ENCODE assay signal across 25 cellular contexts in the genomic region with DNA sequence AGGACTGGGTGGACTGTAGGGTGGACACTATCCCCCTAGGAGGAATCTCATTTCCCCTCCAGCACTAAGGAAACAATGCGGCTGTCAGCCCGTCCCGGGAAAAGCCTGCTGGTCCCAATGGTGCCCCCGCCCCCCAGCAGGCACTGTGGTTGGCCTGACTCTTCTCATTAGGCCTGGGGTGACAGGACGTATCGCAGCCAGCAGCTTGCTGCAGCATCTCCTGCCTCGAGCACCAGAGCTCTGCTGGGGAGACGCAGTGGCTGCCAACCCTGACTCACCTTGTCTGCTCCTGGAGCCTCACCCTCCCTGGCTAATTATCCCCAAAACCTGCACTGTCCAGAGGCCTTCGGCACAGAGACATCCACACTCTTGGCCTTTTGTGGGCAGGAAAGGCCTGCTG.
"Had no signal": no experiment of that assay in that cellular context is flagged by ENCODE, and none has a peak within 500 bp of the region (broad histone marks: within the 10 kb centered on the region; RNA-seq: fewer than 3 reads in every experiment).

No MANE protein-coding gene starts in this region.

- H3K27ac Mint-ChIP-seq: naive B cell; nephron; stimulated activated naive B cell treated with anti-CD40 and anti-IgM and Interleukin-4, amounts not matched to agents 10 μg/mL and 1 μg/mL and 100 μg/mL, for 72 hours had no signal

- H3K4me3 ChIP-seq: colonic mucosa, gastrocnemius medialis, heart right ventricle, lung, psoas muscle, right lobe of liver, spleen, stomach, thoracic aorta, transverse colon had no signal

- DNase-seq: colonic mucosa; dermis blood vessel endothelial cell; erythroblast; gastrocnemius medialis; heart right ventricle; hypothalamus; left cardiac atrium; left ventricle myocardium superior; mesenchymal stem cell; naive B cell; psoas muscle; retina; right lobe of liver; spleen; stimulated activated CD4-positive, alpha-beta T cell treated with anti-CD3 and anti-CD28 coated beads, Interleukin-15, amount 100 ng/mL, for 24 hours; stimulated activated CD4-positive, alpha-beta T cell treated with anti-CD3 and anti-CD28 coated beads, Interleukin-1b, Interleukin-23, amount 100 ng/mL, for 48 hours; stimulated activated CD4-positive, alpha-beta T cell treated with anti-CD3 and anti-CD28 coated beads, Interleukin-4, amount 100 ng/mL, for 24 hours; stimulated activated naive B cell treated with anti-CD40 and anti-IgM and Interleukin-4, amounts not matched to agents 10 μg/mL and 1 μg/mL and 100 μg/mL, for 72 hours; stomach; substantia nigra; transverse colon had no signal

- H3K9me3 Mint-ChIP-seq: nephron had no signal

- H3K4me3 Mint-ChIP-seq: nephron; stimulated activated naive B cell treated with anti-CD40 and anti-IgM and Interleukin-4, amounts not matched to agents 10 μg/mL and 1 μg/mL and 100 μg/mL, for 72 hours had no signal

- H3K27me3 ChIP-seq: colonic mucosa, gastrocnemius medialis, right lobe of liver, stomach, transverse colon had no signal

- H3K36me3 ChIP-seq: colonic mucosa, gastrocnemius medialis, heart right ventricle, neutrophil, right lobe of liver, spleen, stomach, thoracic aorta, transverse colon had no signal

- H3K4me1 Mint-ChIP-seq: naive B cell; nephron; stimulated activated naive B cell treated with anti-CD40 and anti-IgM and Interleukin-4, amounts not matched to agents 10 μg/mL and 1 μg/mL and 100 μg/mL, for 72 hours had no signal

- H3K9me3 ChIP-seq: colonic mucosa, gastrocnemius medialis, heart right ventricle, neutrophil, psoas muscle, right lobe of liver, spleen, stomach, thoracic aorta, transverse colon had no signal

- H3K4me1 ChIP-seq: colonic mucosa, gastrocnemius medialis, heart right ventricle, psoas muscle, right lobe of liver, spleen, stomach, transverse colon had no signal

- ATAC-seq: gastrocnemius medialis; heart right ventricle; left cardiac atrium; left ventricle myocardium superior; psoas muscle; right lobe of liver; stimulated activated naive B cell treated with anti-CD40 and anti-IgM and Interleukin-4, amounts not matched to agents 10 μg/mL and 1 μg/mL and 100 μg/mL, for 72 hours had no signal

- H3K36me3 Mint-ChIP-seq: naive B cell; stimulated activated naive B cell treated with anti-CD40 and anti-IgM and Interleukin-4, amounts not matched to agents 10 μg/mL and 1 μg/mL and 100 μg/mL, for 72 hours had no signal
